26 cellular contexts compared by ENCODE assay signal in genomic region chr5:144026286-144026685, GRCh38.
"Had no signal": no experiment of that assay in that cellular context is flagged by ENCODE, and none has a peak within 500 bp of the region (broad histone marks: within the 10 kb centered on the region; RNA-seq: fewer than 3 reads in every experiment).

No MANE protein-coding gene starts in this region.

- H3K27me3 ChIP-seq: colonic mucosa, dorsolateral prefrontal cortex, esophagus muscularis mucosa, esophagus squamous epithelium, foreskin keratinocyte, gastrocnemius medialis, gastroesophageal sphincter, heart left ventricle, heart right ventricle, hepatocyte had no signal

- H3K9me3 ChIP-seq: colonic mucosa, esophagus muscularis mucosa, esophagus squamous epithelium, gastrocnemius medialis, gastroesophageal sphincter, heart left ventricle had no signal

- H3K4me1 ChIP-seq: colonic mucosa, foreskin keratinocyte had no signal

- H3K4me3 ChIP-seq: colonic mucosa, coronary artery, dorsolateral prefrontal cortex, esophagus muscularis mucosa, esophagus squamous epithelium, gastrocnemius medialis, gastroesophageal sphincter, heart left ventricle, heart right ventricle, hepatocyte had no signal

- H3K27ac ChIP-seq: colonic mucosa, coronary artery, dorsolateral prefrontal cortex, epithelial cell of prostate, esophagus muscularis mucosa, esophagus squamous epithelium, foreskin keratinocyte, gastrocnemius medialis, gastroesophageal sphincter, heart left ventricle, heart right ventricle, hepatocyte had no signal

- DNase-seq: colonic mucosa; cortex of kidney; dermis blood vessel endothelial cell; dorsolateral prefrontal cortex; effector CD4-positive, alpha-beta T cell; effector CD8-positive, alpha-beta T cell; effector memory CD4-positive, alpha-beta T cell; effector memory CD8-positive, alpha-beta T cell; endodermal cell; erythroblast; esophagus squamous epithelium; foreskin fibroblast; foreskin keratinocyte; foreskin melanocyte; gastrocnemius medialis; glutamatergic neuron; head of caudate nucleus; heart left ventricle; heart right ventricle had no signal

- H3K79me2 ChIP-seq: hepatocyte had no signal

- H3K36me3 ChIP-seq: colonic mucosa, esophagus muscularis mucosa, esophagus squamous epithelium, gastrocnemius medialis, gastroesophageal sphincter, heart left ventricle, heart right ventricle had no signal

- H3K4me1 Mint-ChIP-seq: endodermal cell had no signal

- H2AFZ ChIP-seq: hepatocyte had no signal

- H3K9me3 Mint-ChIP-seq: effector memory CD8-positive, alpha-beta T cell had no signal

- H3K27me3 Mint-ChIP-seq: dendritic cell treated with granulocyte-macrophage colony-stimulating factor and Interleukin-4, amounts not matched to agents 40 ng/mL and 50 ng/mL, for 4 days had no signal

- H3K4me2 ChIP-seq: hepatocyte had no signal

- H3K27ac Mint-ChIP-seq: dendritic cell treated with granulocyte-macrophage colony-stimulating factor and Interleukin-4, amounts not matched to agents 40 ng/mL and 50 ng/mL, for 4 days; effector memory CD8-positive, alpha-beta T cell; endodermal cell had no signal

- H3K4me3 Mint-ChIP-seq: dendritic cell treated with granulocyte-macrophage colony-stimulating factor and Interleukin-4, amounts not matched to agents 40 ng/mL and 50 ng/mL, for 4 days; effector memory CD8-positive, alpha-beta T cell; endodermal cell had no signal

- ATAC-seq: effector memory CD8-positive, alpha-beta T cell; esophagus mucosa; foreskin keratinocyte; gastrocnemius medialis; gastroesophageal sphincter; heart left ventricle; heart right ventricle had no signal
